In genomic region chr17:35932576-35932975, GRCh38 we compare ENCODE assay signal across 17 cellular contexts. TPM values are rescaled to one million over a fixed set of nuclear protein-coding genes. Genes with fewer than 3 reads are reported as not detected.
DNase-seq lines count a peak whose midpoint lies in the region; ATAC-seq, FAIRE-seq and TF ChIP-seq lines count a peak whose summit lies in the region.
"Had no signal": no experiment of that assay in that cellular context is flagged by ENCODE, and none has a peak within 500 bp of the region (broad histone marks: within the 10 kb centered on the region; RNA-seq: fewer than 3 reads in every experiment).

No MANE protein-coding gene starts in this region.

- no peak for TF ChIP-seq POLR2A in heart left ventricle (IDR thresholded peaks at IDR 0.05)

- H3K36me3 Mint-ChIP-seq in chondrocyte (ENCODE audit: low read depth) = no peaks in the 10 kb centered on the region
- H3K36me3 Mint-ChIP-seq in mesothelial cell of epicardium = no peaks in the 10 kb centered on the region
- H3K36me3 Mint-ChIP-seq: IgD-negative memory B cell had no signal

- H3K9me3 ChIP-seq in cardiac muscle cell (ENCODE audit: low read depth) (no peaks in the 10 kb centered on the region), heart left ventricle (no peaks in the 10 kb centered on the region), pancreas (no peaks in the 10 kb centered on the region)
- H3K9me3 ChIP-seq: Caco-2 had no signal

- H3K27ac ChIP-seq in cardiac muscle cell = peak overlapping the region; percentile 10
- no peak overlapping the region for H3K27ac ChIP-seq in heart left ventricle
- H3K27ac ChIP-seq in pancreas = no peak overlapping the region
- H3K27ac ChIP-seq: PC-9 had no signal

- H3K4me3 ChIP-seq in cardiac muscle cell = no peak overlapping the region
- H3K4me3 ChIP-seq in heart left ventricle = no peak overlapping the region
- H3K4me3 ChIP-seq in pancreas = no peak overlapping the region
- H3K4me3 ChIP-seq: GM12878, PC-9 had no signal

- H3K27me3 Mint-ChIP-seq in chondrocyte (ENCODE audit: low read depth) (no peaks in the 10 kb centered on the region), mesothelial cell of epicardium (ENCODE audit: low read depth) (no peaks in the 10 kb centered on the region)

- H3K4me1 ChIP-seq in cardiac muscle cell (ENCODE audit: low read depth) = peaks cover 3% of the 10 kb centered on the region
- peaks cover 0 to 31% (median 13%) of the 10 kb centered on the region in 12 donors for H3K4me1 ChIP-seq in heart left ventricle
- peaks cover 0 to 4% (median 0%) of the 10 kb centered on the region in 3 donors for H3K4me1 ChIP-seq in pancreas

- H3K36me3 ChIP-seq in cardiac muscle cell = no peaks in the 10 kb centered on the region
- no peaks in the 10 kb centered on the region for H3K36me3 ChIP-seq in heart left ventricle
- no peaks in the 10 kb centered on the region for H3K36me3 ChIP-seq in pancreas

- DNase-seq in cardiac muscle cell (ENCODE audit: low read depth in 1 of 2, low spot score in 1 of 2) (peak in 1 of 2 donors; percentile 62), heart left ventricle (no peak), chondrocyte (ENCODE audit: low spot score) (no peak), mesothelial cell of epicardium (ENCODE audit: low spot score in 2 of 2, unreplicated experiment in 2 of 2) (no peak), pancreas (no peak), NCI-H510A treated with DMSO at 0.1 percent for 48 hours (lab: John Stamatoyannopoulos, UW) (no peak), superior temporal gyrus (ENCODE audit: extremely low spot score) (no peak), NCI-H1417 (lab: John Stamatoyannopoulos, UW) (no peak)
- DNase-seq: AML-193, Caco-2, NCI-H1048, NCI-H774, PC-9 had no signal

- H3K27ac Mint-ChIP-seq in chondrocyte (ENCODE audit: unreplicated experiment) = peak overlapping the region; percentile 66
- peak overlapping the region; percentile 82 for H3K27ac Mint-ChIP-seq in mesothelial cell of epicardium
- H3K27ac Mint-ChIP-seq: IgD-negative memory B cell had no signal

- ATAC-seq in heart left ventricle (no peak), pancreas (no peak)
- ATAC-seq: GM12878 had no signal

- H3K9me3 Mint-ChIP-seq in chondrocyte (ENCODE audit: low read depth) (no peaks in the 10 kb centered on the region), mesothelial cell of epicardium (no peaks in the 10 kb centered on the region)
- H3K9me3 Mint-ChIP-seq: IgD-negative memory B cell had no signal

- no peak overlapping the region for H3K4me3 Mint-ChIP-seq in chondrocyte (ENCODE audit: unreplicated experiment)
- no peak overlapping the region for H3K4me3 Mint-ChIP-seq in mesothelial cell of epicardium
- H3K4me3 Mint-ChIP-seq: IgD-negative memory B cell had no signal

- TF ChIP-seq CTCF in cardiac muscle cell (IDR thresholded peaks at IDR 0.05; ENCODE audit: low read depth, low read length) (no peak), heart left ventricle (IDR thresholded peaks at IDR 0.05) (no peak), chondrocyte (IDR thresholded peaks at IDR 0.05) (no peak), mesothelial cell of epicardium (IDR thresholded peaks at IDR 0.05; ENCODE audit: unreplicated experiment) (no peak), pancreas (IDR thresholded peaks at IDR 0.05) (no peak)

- intact Hi-C loops in heart left ventricle (cut with DNase I) (no loop called here), pancreas (cut with DNase I) (no loop called here)

- H3K27me3 ChIP-seq in cardiac muscle cell = no peaks in the 10 kb centered on the region
- H3K27me3 ChIP-seq in heart left ventricle = peaks cover 0 to 11% (median 0%) of the 10 kb centered on the region in 9 donors
- H3K27me3 ChIP-seq in pancreas = no peaks in the 10 kb centered on the region

- no peak for FAIRE-seq in pancreas (lab: Jason Lieb, UNC)
- FAIRE-seq: A204.1, GM12878 had no signal

- H3K4me1 Mint-ChIP-seq in chondrocyte (ENCODE audit: low read depth) (peaks cover 31% of the 10 kb centered on the region), mesothelial cell of epicardium (peaks cover 28% of the 10 kb centered on the region)

RNA-seq across cellular contexts. Expression of gene RDM1, which starts 2.0 kb away (rescaled TPM):
- total RNA-seq in cardiac muscle cell (0.35 and 6.4 TPM in 2 replicates), heart left ventricle (under 1 TPM in 1 of 9 donors, not detected in 8; 0.48 TPM), chondrocyte (0.35 TPM in 1 of 3 replicates, not detected in the others), mesothelial cell of epicardium (2.1 to 3.5 TPM (median 3.4 TPM) in 3 replicates), pancreas (under 1 TPM in 1 of 6 donors, not detected in 5; 0.31 TPM)
- polyA plus RNA-seq in cardiac muscle cell (2.6 and 17.8 TPM in 2 replicates), heart left ventricle (not detected), pancreas (not detected)
- polyA plus RNA-seq: IgD-negative memory B cell had no signal

RNA-seq across cellular contexts. Expression of gene LYZL6, which starts 10.9 kb away (rescaled TPM):
- total RNA-seq in cardiac muscle cell = not detected in 2 replicates
- not detected in 2 replicates for polyA plus RNA-seq in cardiac muscle cell
- total RNA-seq in heart left ventricle = not detected
- polyA plus RNA-seq in heart left ventricle = not detected
- total RNA-seq in chondrocyte = not detected in 3 replicates
- not detected in 3 replicates for total RNA-seq in mesothelial cell of epicardium
- not detected for total RNA-seq in pancreas
- not detected for polyA plus RNA-seq in pancreas
- total RNA-seq: Caco-2, GM12878, HT1080, PC-9 had no signal
- polyA plus RNA-seq: GM12878, IgD-negative memory B cell had no signal

RNA-seq across cellular contexts. Expression of gene CCL16, which starts 48.7 kb away (rescaled TPM):
- not detected in 2 replicates for total RNA-seq in cardiac muscle cell
- polyA plus RNA-seq in cardiac muscle cell = not detected in 2 replicates
- total RNA-seq in heart left ventricle = under 1 TPM in 1 of 9 donors, not detected in 8; 0.19 TPM
- polyA plus RNA-seq in heart left ventricle = not detected
- not detected in 3 replicates for total RNA-seq in chondrocyte
- total RNA-seq in mesothelial cell of epicardium = not detected in 3 replicates
- not detected for total RNA-seq in pancreas
- polyA plus RNA-seq in pancreas = under 1 TPM; 0.14 to 0.30 TPM
- total RNA-seq: Caco-2, GM12878, HT1080, PC-9 had no signal
- polyA plus RNA-seq: GM12878, IgD-negative memory B cell had no signal

RNA-seq across cellular contexts. Expression of gene CCL5, which starts 52.4 kb away (rescaled TPM):
- not detected in 2 replicates for total RNA-seq in cardiac muscle cell
- 0.10 TPM in 1 of 2 replicates, not detected in the other for polyA plus RNA-seq in cardiac muscle cell
- total RNA-seq in heart left ventricle = 10 to 100 TPM in 2 of 9 donors, 1 to 10 TPM in 4, under 1 TPM in 2, not detected in 1; 0.46 to 23.7 (median 1.5) TPM
- 1 to 10 TPM in 1 of 2 donors, under 1 TPM in 1; 0.78 to 1.4 TPM for polyA plus RNA-seq in heart left ventricle
- total RNA-seq in chondrocyte = not detected in 3 replicates
- not detected in 3 replicates for total RNA-seq in mesothelial cell of epicardium
- 1 to 10 TPM in 4 of 6 donors, under 1 TPM in 2; 0.47 to 3.5 (median 2.0) TPM for total RNA-seq in pancreas
- 1 to 10 TPM; 1.5 to 2.1 TPM for polyA plus RNA-seq in pancreas
- total RNA-seq: Caco-2, HT1080, PC-9 had no signal

RNA-seq across cellular contexts. Expression of gene CCL14, which starts 54.0 kb away (rescaled TPM):
- total RNA-seq in cardiac muscle cell (not detected in 2 replicates), heart left ventricle (10 to 100 TPM in 2 of 9 donors, 1 to 10 TPM in 6, under 1 TPM in 1; 0.69 to 19.1 (median 3.2) TPM), chondrocyte (not detected in 3 replicates), mesothelial cell of epicardium (not detected in 3 replicates), pancreas (10 to 100 TPM in 1 of 6 donors, 1 to 10 TPM in 5; 1.9 to 11.5 (median 5.0) TPM)
- polyA plus RNA-seq in cardiac muscle cell (not detected in 2 replicates), heart left ventricle (10 to 100 TPM; 15.5 to 31.5 TPM), pancreas (10 to 100 TPM in 1 of 2 donors, 1 to 10 TPM in 1; 5.7 to 53.7 TPM)
- total RNA-seq: Caco-2, GM12878, HT1080, PC-9 had no signal
- polyA plus RNA-seq: GM12878, IgD-negative memory B cell had no signal
